Comparison of ENCODE assay signal across 8 cellular contexts in genomic region chr19:46861691-46862503, GRCh38. TPM values are rescaled to one million over a fixed set of nuclear protein-coding genes. Genes with fewer than 3 reads are reported as not detected.
DNase-seq lines count a peak whose midpoint lies in the region; ATAC-seq, FAIRE-seq and TF ChIP-seq lines count a peak whose summit lies in the region.

No MANE protein-coding gene starts in this region.

- ATAC-seq in GM12878 (no peak), lung (ENCODE audit: insufficient read depth, low FRiP score) (no peak), HG03039 (IDR thresholded peaks at IDR 0.05; ENCODE audit: unreplicated experiment) (no peak), HG03196 (IDR thresholded peaks at IDR 0.05; ENCODE audit: unreplicated experiment) (no peak), HG03175 (IDR thresholded peaks at IDR 0.05; ENCODE audit: unreplicated experiment) (no peak)

- RAD21 ChIA-PET in GM12878 (lab: Charles Lee; ENCODE audit: unreplicated experiment): interaction anchor here (0.5 to 2.7 kb wide), 7 partner anchors 21 to 514 kb away, joined by 3 to 11 read pairs (median 5); no protein-coding TSS in a partner anchor

- H3K9ac ChIP-seq in GM12878 (ENCODE audit: control insufficient read depth, insufficient read depth, low read length): peak overlapping the region; percentile 86

- FAIRE-seq in GM12878 (lab: Jason Lieb, UNC): no peak

- POLR2A ChIA-PET in GM12878 (lab: Charles Lee): interaction anchor here (0.5 to 1.6 kb wide), 5 partner anchors 10 to 664 kb away, joined by 3 to 8 read pairs (median 4); no protein-coding TSS in a partner anchor

- H3K9me3 ChIP-seq in GM12878 (replicated peaks; ENCODE audit: control insufficient read depth, insufficient read depth, low read length) (no peaks in the 10 kb centered on the region), lung (ENCODE audit: control insufficient read depth in 2 of 2, insufficient read depth in 1 of 2, low read length in 1 of 2) (no peaks in the 10 kb centered on the region)

- H3K36me3 ChIP-seq in GM12878 (ENCODE audit: control insufficient read depth in 2 of 2, insufficient read depth in 2 of 2, low read length in 1 of 2): no peaks in the 10 kb centered on the region; a peak in 1 of 4 replicates
- H3K36me3 ChIP-seq in lung (ENCODE audit: control insufficient read depth in 2 of 2, insufficient read depth in 2 of 2, low read length in 2 of 2): no peaks in the 10 kb centered on the region

- H3K27me3 ChIP-seq in GM12878 (replicated peaks in 1 of 2; ENCODE audit: control insufficient read depth in 2 of 2, insufficient read depth in 2 of 2, low read length in 1 of 2): no peaks in the 10 kb centered on the region
- H3K27me3 ChIP-seq in lung (ENCODE audit: control insufficient read depth, insufficient read depth): no peaks in the 10 kb centered on the region

- H3K4me1 ChIP-seq in GM12878 (ENCODE audit: control insufficient read depth, insufficient read depth, low read length): peaks cover 5% of the 10 kb centered on the region; the same call in 1 of the 2 replicates
- H3K4me1 ChIP-seq in lung (ENCODE audit: control insufficient read depth in 2 of 2, insufficient read depth in 2 of 2, low read length in 2 of 2): peaks cover 11 to 19% of the 10 kb centered on the region in 2 donors

- SMC1A ChIA-PET in GM12878 (lab: Charles Lee; ENCODE audit: uncharacterized antibody, unreplicated experiment): interaction anchor here (1.0 to 2.5 kb wide), 6 partner anchors 23 to 243 kb away, joined by 3 to 11 read pairs (median 4); no protein-coding TSS in a partner anchor

- BruUV-seq in GM12878 (replicated peaks; lab: Mats Ljungman, UMichigan): no TSS peak

- intact Hi-C loops in GM12878 (cut with micrococcal nuclease; ENCODE audit: unreplicated experiment): no loop called here

- peak overlapping the region; percentile 75 for H3K4me2 ChIP-seq in GM12878 (ENCODE audit: control insufficient read depth, insufficient read depth)

- peak overlapping the region; percentile 77 for H3K4me3 ChIP-seq in GM12878
- peak overlapping the region; percentile 66 for H3K4me3 ChIP-seq in lung

- no peak for TF ChIP-seq RAD21 in Ishikawa (IDR thresholded peaks at IDR 0.05; ENCODE audit: low read depth)
- no peak for TF ChIP-seq RAD21 in GM12878 (IDR thresholded peaks at IDR 0.05; ENCODE audit: insufficient read depth, low read depth, low read length)

- DNase-seq in Daoy (ENCODE audit: low read depth) (peak; percentile 40), GM12878 (ENCODE audit: low read depth, low spot score) (no peak), lung (ENCODE audit: low spot score) (no peak), T-helper 2 cell (no peak)

- no peak for TF ChIP-seq EP300 in Ishikawa (IDR thresholded peaks at IDR 0.05; ENCODE audit: borderline replicate concordance)
- no peak for TF ChIP-seq EP300 in GM12878 (IDR thresholded peaks at IDR 0.05; ENCODE audit: borderline replicate concordance in 1 of 2, control insufficient read depth in 1 of 2, low read depth in 2 of 2, low read length in 2 of 2)

- peaks cover 6% of the 10 kb centered on the region for H4K20me1 ChIP-seq in GM12878 (ENCODE audit: control insufficient read depth, insufficient read depth)

- WGBS in GM12878 (ENCODE audit: insufficient coverage, insufficient replicate concordance, low lambda C conversion rate, missing lambda C conversion rate): 2% methylated on average over 19 of the region's 19 CpGs
- 1% methylated on average over 19 of the region's 19 CpGs for WGBS in lung, 2 donors

- TF ChIP-seq POLR2A in GM12878 (IDR thresholded peaks at IDR 0.05; ENCODE audit: low read depth, low read length): 0 out of 2 replicates have a peak, but pooled peaks have one; percentile 37

- in situ Hi-C loops in GM12878 (cut with MboI): no loop called here

- TF ChIP-seq CTCF in GM12878 (IDR thresholded peaks at IDR 0.05 in 2 of 3, conservative IDR thresholded peaks at IDR 0.05 in 1 of 3; ENCODE audit: control insufficient read depth in 2 of 3, extremely low read depth in 1 of 3, insufficient read depth in 1 of 3, low read depth in 3 of 3, low read length in 3 of 3) (no peak), lung (IDR thresholded peaks at IDR 0.05; ENCODE audit: control extremely low read depth, extremely low read depth) (no peak)

- CTCF ChIA-PET in GM12878 (lab: Yijun Ruan, JAX): interaction anchor here (0.7 to 3.0 kb wide), 8 partner anchors 55 to 129 kb away, joined by 3 to 20 read pairs (median 4); no protein-coding TSS in a partner anchor

- peaks cover 59% of the 10 kb centered on the region for H3K79me2 ChIP-seq in GM12878 (ENCODE audit: control insufficient read depth, insufficient read depth, low read length)

- peak overlapping the region; percentile 68 for H3K27ac ChIP-seq in GM12878 (ENCODE audit: control insufficient read depth, insufficient read depth)
- H3K27ac ChIP-seq in lung (ENCODE audit: low read depth in 1 of 2, low read length in 1 of 2): peak overlapping the region; percentile 66 to 89

- H2AFZ ChIP-seq in GM12878 (ENCODE audit: control insufficient read depth, low read depth, low read length): no peak overlapping the region

TF ChIP-seq in GM12878, 131 proteins besides CTCF, POLR2A, EP300 and RAD21 (continues in another document):
- TF ChIP-seq NR2C1 (IDR thresholded peaks at IDR 0.05): peak; percentile 36; the same call in 1 of the 2 replicates
- TF ChIP-seq IKZF2 (IDR thresholded peaks at IDR 0.05): peak in 1 of 2 experiments; percentile 20; a peak in 1 of 4 replicates
- TF ChIP-seq ZNF622 (IDR thresholded peaks at IDR 0.05): no peak
- no peak for TF ChIP-seq ZNF274 (IDR thresholded peaks at IDR 0.05; ENCODE audit: insufficient read depth, insufficient read length)
- TF ChIP-seq IKZF1 (conservative IDR thresholded peaks at IDR 0.05): 0 out of 2 replicates have a peak, but pooled peaks have one; percentile 17
- TF ChIP-seq RFX5 (IDR thresholded peaks at IDR 0.05; ENCODE audit: low read depth, low read length): no peak
- TF ChIP-seq SRF (IDR thresholded peaks at IDR 0.05; ENCODE audit: low read depth in 2 of 2, low read length in 2 of 2): no peak
- TF ChIP-seq MTA3 (IDR thresholded peaks at IDR 0.05; ENCODE audit: borderline replicate concordance, low read length): no peak
- TF ChIP-seq TARDBP (IDR thresholded peaks at IDR 0.05; ENCODE audit: borderline replicate concordance): no peak
- TF ChIP-seq MLLT1 (IDR thresholded peaks at IDR 0.05): no peak
- TF ChIP-seq NR2F1 (conservative IDR thresholded peaks at IDR 0.05): peak; percentile 69
- no peak for TF ChIP-seq CBX5 (IDR thresholded peaks at IDR 0.05; ENCODE audit: low read depth)
- no peak for TF ChIP-seq ATF7 (IDR thresholded peaks at IDR 0.05; ENCODE audit: low read depth)

RNA-seq across cellular contexts. Expression of gene ARHGAP35, which starts 1.1 kb away (rescaled TPM):
- total RNA-seq in Daoy (2014; rRNA removed; shearing (Covaris generic)): 17.9 and 20.3 TPM in 2 replicates
- 43.6 and 43.9 TPM in 2 replicates for total RNA-seq in GM12878 (2013; cell fraction: nucleolus; rRNA removed)
- total RNA-seq in GM12878 (2014; rRNA removed) (14.8 and 16.0 TPM in 2 replicates), GM12878 (2014; rRNA removed; fragmentation: Illumina TruSeq; extraction: Trizol) (16.2 and 17.6 TPM in 2 replicates), GM12878 (2021) (28.0 and 29.9 TPM in 2 replicates), lung (10 to 100 TPM; 48.8 to 53.5 TPM)
- 6.8 TPM for polyA plus RNA-seq in GM12878 (2011; ENCODE audit: low read depth)
- polyA plus RNA-seq in GM12878 (2011; rRNA removed) (8.4 and 11.8 TPM in 2 replicates), GM12878 (2014; fragmentation: Illumina TruSeq; extraction: Trizol) (15.3 and 18.6 TPM in 2 replicates), GM12878 (2014; fragmentation: Nextera tagmentation; extraction: Ambion mirVana) (under 1 TPM; 0.85 to 0.95 TPM), GM12878 (2014; rRNA removed) (11.3 and 13.6 TPM in 2 replicates), GM12878 (2016; fragmentation: Nextera tagmentation; extraction: Ambion mirVana) (1 to 10 TPM; 5.7 to 6.1 TPM), lung (10 to 100 TPM; 12.2 to 24.2 TPM)
- polyA plus RNA-seq in GM12878 (2011; cell fraction: cytosol; rRNA removed): 8.6 and 9.5 TPM in 2 replicates
- polyA plus RNA-seq in GM12878 (2011; cell fraction: nucleus; rRNA removed): 13.4 and 16.9 TPM in 2 replicates
- 11.4 and 11.7 TPM in 2 replicates for polyA plus RNA-seq in GM12878 (2012)
- 27.0 and 31.1 TPM in 2 replicates for polyA minus RNA-seq in GM12878 (2011; rRNA and poly(A)+ RNA removed)
- 8.7 and 10.0 TPM in 2 replicates for polyA minus RNA-seq in GM12878 (2011; cell fraction: cytosol; rRNA and poly(A)+ RNA removed)
- polyA minus RNA-seq in GM12878 (2011; cell fraction: nucleus; rRNA and poly(A)+ RNA removed): 15.5 and 23.9 TPM in 2 replicates

RNA-seq across cellular contexts. Expression of gene AP2S1, which starts 11.3 kb away (rescaled TPM):
- 280 and 304 TPM in 2 replicates for total RNA-seq in Daoy (2014; rRNA removed; shearing (Covaris generic))
- 6.9 and 13.7 TPM in 2 replicates for total RNA-seq in GM12878 (2013; cell fraction: nucleolus; rRNA removed)
- total RNA-seq in GM12878 (2014; rRNA removed): 141 and 144 TPM in 2 replicates
- total RNA-seq in GM12878 (2014; rRNA removed; fragmentation: Illumina TruSeq; extraction: Trizol): 58.1 and 61.0 TPM in 2 replicates
- 121 and 140 TPM in 2 replicates for total RNA-seq in GM12878 (2021)
- polyA plus RNA-seq in GM12878 (2011; ENCODE audit: low read depth): 57.5 TPM
- 65.3 and 87.2 TPM in 2 replicates for polyA plus RNA-seq in GM12878 (2011; rRNA removed)
- 109 and 141 TPM in 2 replicates for polyA plus RNA-seq in GM12878 (2011; cell fraction: cytosol; rRNA removed)
- polyA plus RNA-seq in GM12878 (2011; cell fraction: nucleus; rRNA removed): 64.7 and 67.0 TPM in 2 replicates
- 78.2 and 89.1 TPM in 2 replicates for polyA plus RNA-seq in GM12878 (2012)
- 29.3 and 50.5 TPM in 2 replicates for polyA plus RNA-seq in GM12878 (2014; fragmentation: Illumina TruSeq; extraction: Trizol)
- polyA plus RNA-seq in GM12878 (2014; fragmentation: Nextera tagmentation; extraction: Ambion mirVana): 10 to 100 TPM; 10.8 to 46.6 TPM
- polyA plus RNA-seq in GM12878 (2014; rRNA removed): 144 and 167 TPM in 2 replicates
- 100 to 1,000 TPM; 228 to 239 TPM for polyA plus RNA-seq in GM12878 (2016; fragmentation: Nextera tagmentation; extraction: Ambion mirVana)
- 37.4 and 51.6 TPM in 2 replicates for polyA minus RNA-seq in GM12878 (2011; rRNA and poly(A)+ RNA removed)
- 31.5 and 43.0 TPM in 2 replicates for polyA minus RNA-seq in GM12878 (2011; cell fraction: cytosol; rRNA and poly(A)+ RNA removed)
- 7.5 and 21.1 TPM in 2 replicates for polyA minus RNA-seq in GM12878 (2011; cell fraction: nucleus; rRNA and poly(A)+ RNA removed)
- total RNA-seq in lung: 100 to 1,000 TPM in 1 of 2 donors, 10 to 100 TPM in 1; 73.0 to 190 TPM
- 100 to 1,000 TPM; 122 to 191 TPM for polyA plus RNA-seq in lung
